In the genomic region with DNA sequence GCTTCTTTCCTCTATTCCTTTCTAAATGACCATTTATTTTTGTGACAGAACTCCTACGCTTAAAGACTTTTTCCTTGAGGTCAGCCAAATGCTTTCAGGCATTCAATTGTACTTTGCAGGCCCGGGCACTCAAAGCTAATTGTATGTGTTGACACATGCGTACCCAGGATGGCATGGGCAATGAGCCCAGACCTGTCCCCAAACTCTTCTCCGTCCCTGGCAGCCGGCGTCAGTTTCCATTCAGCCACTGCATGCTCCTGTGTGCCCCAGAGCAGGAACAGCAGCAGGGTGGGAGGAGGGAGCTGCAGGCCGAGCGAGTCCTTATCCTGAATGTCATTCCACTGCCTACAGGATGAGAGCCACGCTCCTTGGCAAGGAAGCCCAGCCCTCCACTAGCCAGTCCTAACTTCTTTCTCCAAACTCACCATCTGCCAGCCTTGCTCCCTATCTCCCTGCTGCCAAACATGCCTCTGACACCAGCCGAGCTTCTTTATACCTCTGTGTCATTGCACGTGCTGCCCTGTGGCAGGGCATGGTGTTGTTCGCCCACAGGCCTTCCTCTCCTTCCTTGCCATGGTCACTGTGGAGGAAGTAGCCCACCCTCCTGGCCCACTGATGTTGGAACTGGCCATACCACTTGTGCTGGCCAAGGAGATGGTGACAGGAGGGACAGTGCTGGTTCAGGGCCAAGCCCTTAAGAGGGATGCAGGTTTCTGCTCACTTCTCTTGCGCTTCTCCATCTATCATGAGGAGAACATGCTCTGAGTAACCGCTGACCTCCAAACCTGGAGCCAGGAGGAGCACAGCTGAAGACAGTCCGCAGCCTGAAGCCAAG, we compare ENCODE assay signal across 1 cellular context.
TF ChIP-seq lines count a peak whose summit lies in the region.

No MANE protein-coding gene starts in this region.

TF ChIP-seq in liver, 16 proteins besides CTCF, POLR2A, EP300 and RAD21 (continued from another document):
- TF ChIP-seq, protein P1, sequence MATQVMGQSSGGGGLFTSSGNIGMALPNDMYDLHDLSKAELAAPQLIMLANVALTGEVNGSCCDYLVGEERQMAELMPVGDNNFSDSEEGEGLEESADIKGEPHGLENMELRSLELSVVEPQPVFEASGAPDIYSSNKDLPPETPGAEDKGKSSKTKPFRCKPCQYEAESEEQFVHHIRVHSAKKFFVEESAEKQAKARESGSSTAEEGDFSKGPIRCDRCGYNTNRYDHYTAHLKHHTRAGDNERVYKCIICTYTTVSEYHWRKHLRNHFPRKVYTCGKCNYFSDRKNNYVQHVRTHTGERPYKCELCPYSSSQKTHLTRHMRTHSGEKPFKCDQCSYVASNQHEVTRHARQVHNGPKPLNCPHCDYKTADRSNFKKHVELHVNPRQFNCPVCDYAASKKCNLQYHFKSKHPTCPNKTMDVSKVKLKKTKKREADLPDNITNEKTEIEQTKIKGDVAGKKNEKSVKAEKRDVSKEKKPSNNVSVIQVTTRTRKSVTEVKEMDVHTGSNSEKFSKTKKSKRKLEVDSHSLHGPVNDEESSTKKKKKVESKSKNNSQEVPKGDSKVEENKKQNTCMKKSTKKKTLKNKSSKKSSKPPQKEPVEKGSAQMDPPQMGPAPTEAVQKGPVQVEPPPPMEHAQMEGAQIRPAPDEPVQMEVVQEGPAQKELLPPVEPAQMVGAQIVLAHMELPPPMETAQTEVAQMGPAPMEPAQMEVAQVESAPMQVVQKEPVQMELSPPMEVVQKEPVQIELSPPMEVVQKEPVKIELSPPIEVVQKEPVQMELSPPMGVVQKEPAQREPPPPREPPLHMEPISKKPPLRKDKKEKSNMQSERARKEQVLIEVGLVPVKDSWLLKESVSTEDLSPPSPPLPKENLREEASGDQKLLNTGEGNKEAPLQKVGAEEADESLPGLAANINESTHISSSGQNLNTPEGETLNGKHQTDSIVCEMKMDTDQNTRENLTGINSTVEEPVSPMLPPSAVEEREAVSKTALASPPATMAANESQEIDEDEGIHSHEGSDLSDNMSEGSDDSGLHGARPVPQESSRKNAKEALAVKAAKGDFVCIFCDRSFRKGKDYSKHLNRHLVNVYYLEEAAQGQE (IDR thresholded peaks at IDR 0.05), result peak; percentile 75
- TF ChIP-seq FOXA1 (IDR thresholded peaks at IDR 0.05), result peak; percentile 80
- TF ChIP-seq RXRA (IDR thresholded peaks at IDR 0.05), result peak; percentile 19 to 98
TF ChIP-seq in liver: peak in this region for 12.
